In genomic region chr1:44733784-44734183, GRCh38 we compare ENCODE assay signal across 29 cellular contexts. TPM values are rescaled to one million over a fixed set of nuclear protein-coding genes. Genes with fewer than 3 reads are reported as not detected.
A peak's percentile ranks its signal among the peaks of the same experiment; 100 is the strongest.
DNase-seq lines count a peak whose midpoint lies in the region; ATAC-seq and TF ChIP-seq lines count a peak whose summit lies in the region.
"Had no signal": no experiment of that assay in that cellular context is flagged by ENCODE, and none has a peak within 500 bp of the region (broad histone marks: within the 10 kb centered on the region; RNA-seq: fewer than 3 reads in every experiment).

No MANE protein-coding gene starts in this region.

- H3K36me3 ChIP-seq in GM23248 (ENCODE audit: low read depth) (no peaks in the 10 kb centered on the region), SJCRH30 (no peaks in the 10 kb centered on the region), gastroesophageal sphincter (no peaks in the 10 kb centered on the region), skeletal muscle tissue (ENCODE audit: control insufficient read depth in 3 of 3, insufficient read depth in 3 of 3, low read length in 3 of 3) (no peaks in the 10 kb centered on the region), tibial nerve (no peaks in the 10 kb centered on the region)
- H3K36me3 ChIP-seq: pancreas had no signal

- TF ChIP-seq CTCF in gastroesophageal sphincter (IDR thresholded peaks at IDR 0.05) (no peak), tibial nerve (IDR thresholded peaks at IDR 0.05) (no peak)

- no peak overlapping the region for H3K9ac ChIP-seq in GM23248
- H3K9ac ChIP-seq in skeletal muscle tissue (ENCODE audit: low read depth in 1 of 3, low read length in 3 of 3), result no peak overlapping the region
- H3K9ac ChIP-seq: SK-N-SH had no signal

- no peaks in the 10 kb centered on the region for H3K9me3 ChIP-seq in GM23248 (ENCODE audit: low read depth)
- no peaks in the 10 kb centered on the region for H3K9me3 ChIP-seq in SJCRH30 (replicated peaks)
- H3K9me3 ChIP-seq in gastroesophageal sphincter, result no peaks in the 10 kb centered on the region
- no peaks in the 10 kb centered on the region for H3K9me3 ChIP-seq in skeletal muscle tissue (ENCODE audit: control insufficient read depth in 3 of 3, low read length in 3 of 3)
- H3K9me3 ChIP-seq in tibial nerve, result no peaks in the 10 kb centered on the region
- H3K9me3 ChIP-seq: Caco-2, pancreas, SK-N-SH had no signal

- 100% methylated on average over 1 of the region's 1 CpG for WGBS in GM23248 (ENCODE audit: low coverage in 1 of 2, low lambda C conversion rate in 2 of 2, missing lambda C conversion rate in 2 of 2), 2 experiments
- WGBS in gastroesophageal sphincter (ENCODE audit: low coverage in 1 of 2), 2 donors, result 70% methylated on average over 1 of the region's 1 CpG; no CpG with 5 or more reads in 1 of the 2 donors
- WGBS in tibial nerve, 2 donors, result 74 to 85% methylated on average over 1 of the region's 1 CpG

- TF ChIP-seq POLR2A in gastroesophageal sphincter (IDR thresholded peaks at IDR 0.05) (no peak), tibial nerve (IDR thresholded peaks at IDR 0.05) (no peak)

- H3K27me3 ChIP-seq in GM23248 (replicated peaks; ENCODE audit: insufficient read depth), result no peaks in the 10 kb centered on the region
- 0 out of 2 replicates have a peak, but pooled peaks cover 3% of the 10 kb centered on the region for H3K27me3 ChIP-seq in SJCRH30
- H3K27me3 ChIP-seq in gastroesophageal sphincter, result no peaks in the 10 kb centered on the region
- no peaks in the 10 kb centered on the region for H3K27me3 ChIP-seq in skeletal muscle tissue (ENCODE audit: control insufficient read depth in 3 of 3, insufficient read depth in 3 of 3, low read length in 3 of 3)
- no peaks in the 10 kb centered on the region for H3K27me3 ChIP-seq in tibial nerve
- H3K27me3 ChIP-seq: dorsolateral prefrontal cortex, hepatocyte, pancreas had no signal

- no peak for TF ChIP-seq EP300 in gastroesophageal sphincter (IDR thresholded peaks at IDR 0.05)
- no peak for TF ChIP-seq EP300 in tibial nerve (IDR thresholded peaks at IDR 0.05)

- peak overlapping the region; percentile 74 for H2AFZ ChIP-seq in GM23248
- H2AFZ ChIP-seq: hepatocyte had no signal

- H3K4me3 ChIP-seq in GM23248, result no peak overlapping the region
- no peak overlapping the region for H3K4me3 ChIP-seq in SJCRH30
- no peak overlapping the region for H3K4me3 ChIP-seq in gastroesophageal sphincter
- no peak overlapping the region for H3K4me3 ChIP-seq in skeletal muscle tissue (ENCODE audit: low read length in 3 of 3)
- no peak overlapping the region for H3K4me3 ChIP-seq in tibial nerve
- H3K4me3 ChIP-seq: dorsolateral prefrontal cortex, hepatocyte, pancreas had no signal

- in situ Hi-C loops in GM23248 (cut with MboI), result no loop called here

- no peak for DNase-seq in GM23248
- no peak for DNase-seq in SJCRH30
- DNase-seq in tibial nerve (ENCODE audit: low spot score in 2 of 2), result no peak
- DNase-seq in hypothalamus (lab: John Stamatoyannopoulos, UW), result no peak
- no peak for DNase-seq in posterior vena cava (ENCODE audit: low spot score)
- no peak for DNase-seq in NCI-H2227 (lab: John Stamatoyannopoulos, UW; ENCODE audit: unreplicated experiment)
- DNase-seq: activated CD4-positive, alpha-beta memory T cell treated with anti-CD3 and anti-CD28 coated beads for 36 hours; activated naive CD4-positive, alpha-beta T cell treated with Interleukin-2 at 50 U/mL for 16 hours; C1 segment of cervical spinal cord; Caco-2; DMS53; dorsolateral prefrontal cortex; NCI-H146; pancreas; SK-N-SH; stimulated activated CD4-positive, alpha-beta T cell treated with anti-CD3 and anti-CD28 coated beads, Interleukin-12 subunit alpha, Interleukin-12 subunit beta, amount 100 ng/mL, for 4 hours; stimulated activated CD4-positive, alpha-beta T cell treated with anti-CD3 and anti-CD28 coated beads, Interleukin-2, amount 100 ng/mL, for 48 hours; trophoblast cell had no signal

- no peaks in the 10 kb centered on the region for H3K9me2 ChIP-seq in GM23248 (ENCODE audit: insufficient read depth)
- H3K9me2 ChIP-seq: SK-N-SH had no signal

- H3K4me1 ChIP-seq in GM23248 (ENCODE audit: insufficient read depth) (peaks cover 19% of the 10 kb centered on the region), SJCRH30 (peaks cover 14% of the 10 kb centered on the region), gastroesophageal sphincter (peaks cover 0 to 23% (median 0%) of the 10 kb centered on the region in 3 donors), skeletal muscle tissue (ENCODE audit: control insufficient read depth in 3 of 3, insufficient read depth in 3 of 3, low read length in 3 of 3) (peaks cover 4 to 10% (median 10%) of the 10 kb centered on the region in 3 donors), tibial nerve (peaks cover 0 to 21% (median 15%) of the 10 kb centered on the region in 4 donors)
- H3K4me1 ChIP-seq: Caco-2 had no signal

- H3F3A ChIP-seq in GM23248 (ENCODE audit: insufficient read depth), result peaks cover 27% of the 10 kb centered on the region

- intact Hi-C loops in posterior vena cava (cut with DNase I), result no loop called here

- ATAC-seq in gastroesophageal sphincter, result no peak
- ATAC-seq: activated CD4-positive, CD25-positive, alpha-beta regulatory T cell treated with anti-CD3 and anti-CD28 coated beads, Interleukin-2, amount 50 U/mL, for 24 hours; pancreas had no signal

- no peak overlapping the region; the same call in 1 of the 2 replicates for H3K27ac ChIP-seq in GM23248
- 0 out of 2 replicates have a peak overlapping the region, but pooled peaks have one; percentile 12 for H3K27ac ChIP-seq in SJCRH30
- H3K27ac ChIP-seq in gastroesophageal sphincter, result peak overlapping the region in 3 of 4 donors; percentile 38 to 48 (median 47)
- H3K27ac ChIP-seq in skeletal muscle tissue (ENCODE audit: low read depth, low read length), result peak overlapping the region; percentile 30
- H3K27ac ChIP-seq in tibial nerve, result peak overlapping the region in 2 of 4 donors; percentile 15 to 26
- H3K27ac ChIP-seq: hepatocyte, pancreas had no signal

- H3K79me2 ChIP-seq in GM23248 (ENCODE audit: insufficient read depth), result no peaks in the 10 kb centered on the region
- H3K79me2 ChIP-seq: hepatocyte had no signal

- H3K4me2 ChIP-seq in GM23248 (ENCODE audit: unreplicated experiment), result peak overlapping the region; percentile 14
- H3K4me2 ChIP-seq: hepatocyte, SK-N-SH had no signal

- H4K20me1 ChIP-seq in GM23248 (ENCODE audit: insufficient read depth), result no peaks in the 10 kb centered on the region

RNA-seq across cellular contexts. Expression of gene RNU5D-1, which starts 2.8 kb away (rescaled TPM):
- not detected in 2 replicates for total RNA-seq in GM23248 (2014; rRNA removed; shearing (Covaris generic))
- polyA plus RNA-seq in GM23248 (2016; fragmentation: Nextera tagmentation; extraction: Ambion mirVana), result not detected in 2 replicates
- not detected in 2 replicates for total RNA-seq in SJCRH30 (2014; rRNA removed; shearing (Covaris generic))
- total RNA-seq in gastroesophageal sphincter, result not detected
- not detected for total RNA-seq in skeletal muscle tissue
- total RNA-seq in tibial nerve, result not detected
- total RNA-seq in posterior vena cava, result not detected
- total RNA-seq: activated CD4-positive, alpha-beta memory T cell treated with anti-CD3 and anti-CD28 coated beads for 36 hours; cerebellum; dorsolateral prefrontal cortex; fibroblast of lung; G401; hepatocyte; LHCN-M2; NCI-H460; pancreas; T-helper 1 cell treated with Interleukin-12 subunit alpha and Interleukin-12 subunit beta and Interleukin-4 antibody, amounts not matched to agents 30 ng/mL and 1 ng/mL, for 36 hours had no signal
- polyA plus RNA-seq: fibroblast of lung, hepatocyte, neural cell, pancreas, SK-N-SH had no signal

RNA-seq across cellular contexts. Expression of gene KIF2C, which starts 5.9 kb away (rescaled TPM):
- 14.2 and 16.9 TPM in 2 replicates for total RNA-seq in GM23248 (2014; rRNA removed; shearing (Covaris generic))
- 16.4 and 16.7 TPM in 2 replicates for polyA plus RNA-seq in GM23248 (2016; fragmentation: Nextera tagmentation; extraction: Ambion mirVana)
- 120 and 124 TPM in 2 replicates for total RNA-seq in SJCRH30 (2014; rRNA removed; shearing (Covaris generic))
- 1 to 10 TPM in 1 of 4 donors, under 1 TPM in 3; 0.40 to 2.2 (median 0.72) TPM for total RNA-seq in gastroesophageal sphincter
- total RNA-seq in skeletal muscle tissue, result 4.7 TPM
- 1 to 10 TPM in 2 of 4 donors, under 1 TPM in 1, not detected in 1; 0.63 to 3.3 (median 2.7) TPM for total RNA-seq in tibial nerve
- total RNA-seq in posterior vena cava, result under 1 TPM; 0.43 to 0.93 TPM

RNA-seq across cellular contexts. Expression of gene RPS8, which starts 41.6 kb away (rescaled TPM):
- total RNA-seq in GM23248 (2014; rRNA removed; shearing (Covaris generic)), result 1,375 and 2,062 TPM in 2 replicates
- 570 and 596 TPM in 2 replicates for polyA plus RNA-seq in GM23248 (2016; fragmentation: Nextera tagmentation; extraction: Ambion mirVana)
- 3,055 and 3,167 TPM in 2 replicates for total RNA-seq in SJCRH30 (2014; rRNA removed; shearing (Covaris generic))
- total RNA-seq in gastroesophageal sphincter (1,000 to 10,000 TPM; 1,157 to 3,010 (median 2,305) TPM), skeletal muscle tissue (1,786 TPM), tibial nerve (1,000 to 10,000 TPM; 2,048 to 2,345 (median 2,235) TPM), posterior vena cava (1,000 to 10,000 TPM; 1,440 to 1,494 TPM)

RNA-seq across cellular contexts. Expression of gene BEST4, which starts 54.2 kb away (rescaled TPM):
- total RNA-seq in GM23248 (2014; rRNA removed; shearing (Covaris generic)), result 0.32 and 0.76 TPM in 2 replicates
- 0.30 and 0.31 TPM in 2 replicates for polyA plus RNA-seq in GM23248 (2016; fragmentation: Nextera tagmentation; extraction: Ambion mirVana)
- total RNA-seq in SJCRH30 (2014; rRNA removed; shearing (Covaris generic)), result not detected in 2 replicates
- total RNA-seq in gastroesophageal sphincter (under 1 TPM in 2 of 4 donors, not detected in 2; 0.15 to 0.31 TPM), skeletal muscle tissue (not detected), tibial nerve (under 1 TPM in 2 of 4 donors, not detected in 2; 0.21 to 0.98 TPM), posterior vena cava (under 1 TPM; 0.37 to 0.38 TPM)
- total RNA-seq: Caco-2, LHCN-M2, NCI-H460 had no signal
- polyA plus RNA-seq: neural cell had no signal

RNA-seq across cellular contexts. Expression of gene ARMH1, which starts 59.3 kb away (rescaled TPM):
- total RNA-seq in GM23248 (2014; rRNA removed; shearing (Covaris generic)), result 0.51 and 1.4 TPM in 2 replicates
- 1.5 and 1.6 TPM in 2 replicates for polyA plus RNA-seq in GM23248 (2016; fragmentation: Nextera tagmentation; extraction: Ambion mirVana)
- total RNA-seq in SJCRH30 (2014; rRNA removed; shearing (Covaris generic)), result not detected in 2 replicates
- 1 to 10 TPM in 2 of 4 donors, under 1 TPM in 2; 0.66 to 3.0 (median 1.3) TPM for total RNA-seq in gastroesophageal sphincter
- 0.52 TPM for total RNA-seq in skeletal muscle tissue
- total RNA-seq in tibial nerve, result 1 to 10 TPM in 3 of 4 donors, under 1 TPM in 1; 0.66 to 7.1 (median 2.9) TPM
- total RNA-seq in posterior vena cava, result 1 to 10 TPM; 1.0 to 1.6 TPM
- total RNA-seq: Caco-2, G401, LHCN-M2 had no signal
